Comparison of ENCODE assay signal across 18 cellular contexts in the genomic region with DNA sequence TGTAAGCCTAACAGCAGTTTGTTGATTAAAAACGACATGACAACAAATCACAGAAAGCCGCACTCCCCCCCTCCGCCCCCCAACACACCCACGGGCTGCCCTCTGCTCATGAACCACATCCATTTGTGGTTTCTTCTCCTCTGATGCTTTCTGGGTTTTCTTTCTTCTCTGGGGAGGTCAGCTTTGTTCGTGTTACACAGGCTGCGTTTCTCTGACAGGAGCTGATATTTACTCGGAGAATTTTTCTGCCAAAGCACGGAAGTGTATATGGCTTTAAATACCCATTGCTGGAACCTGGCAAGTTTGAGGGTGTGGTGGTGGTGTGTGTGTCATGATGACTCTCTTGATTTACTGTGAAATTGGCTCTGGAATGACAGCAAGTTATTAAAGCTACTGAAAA.
DNase-seq lines count a peak whose midpoint lies in the region; FAIRE-seq and TF ChIP-seq lines count a peak whose summit lies in the region.
"Had no signal": no experiment of that assay in that cellular context is flagged by ENCODE, and none has a peak within 500 bp of the region (broad histone marks: within the 10 kb centered on the region; RNA-seq: fewer than 3 reads in every experiment).

No MANE protein-coding gene starts in this region.

- no peaks in the 10 kb centered on the region for H3K79me2 ChIP-seq in fibroblast of lung (ENCODE audit: control insufficient read depth, insufficient read depth, low read length)

- H2AFZ ChIP-seq in fibroblast of lung (ENCODE audit: low read length): no peak overlapping the region

- TF ChIP-seq CTCF in RWPE1 (conservative IDR thresholded peaks at IDR 0.05; ENCODE audit: low read depth) (no peak), fibroblast of lung (conservative IDR thresholded peaks at IDR 0.05 in 1 of 2, IDR thresholded peaks at IDR 0.05 in 1 of 2; ENCODE audit: low read depth in 1 of 2, low read length in 2 of 2) (no peak), WERI-Rb-1 (IDR thresholded peaks at IDR 0.05; ENCODE audit: low read depth, low read length) (no peak)

- no peaks in the 10 kb centered on the region for H3K36me3 ChIP-seq in fibroblast of lung (ENCODE audit: control insufficient read depth, insufficient read depth, low read length)
- H3K36me3 ChIP-seq in WERI-Rb-1: no peaks in the 10 kb centered on the region
- H3K36me3 ChIP-seq: prostate gland, SJCRH30 had no signal

- H3K27me3 ChIP-seq in fibroblast of lung (ENCODE audit: control insufficient read depth, insufficient read depth, low read length): no peaks in the 10 kb centered on the region
- peaks cover 3% of the 10 kb centered on the region for H3K27me3 ChIP-seq in WERI-Rb-1 (ENCODE audit: insufficient read depth, low read depth, severe bottlenecking)
- H3K27me3 ChIP-seq: SJCRH30 had no signal

- H3K9me3 ChIP-seq in fibroblast of lung (ENCODE audit: control insufficient read depth, insufficient read depth, low read depth, low read length) (no peaks in the 10 kb centered on the region), WERI-Rb-1 (ENCODE audit: severe bottlenecking) (no peaks in the 10 kb centered on the region)
- H3K9me3 ChIP-seq: prostate gland, SJCRH30 had no signal

- peak overlapping the region; percentile 8 for H3K4me2 ChIP-seq in fibroblast of lung (ENCODE audit: extremely low read depth, insufficient read depth, low read length)

- H4K20me1 ChIP-seq in fibroblast of lung (ENCODE audit: control insufficient read depth, extremely low read depth, insufficient read depth, low read length): no peaks in the 10 kb centered on the region

- H3K4me3 ChIP-seq in fibroblast of lung (replicated peaks in 1 of 4; ENCODE audit: control extremely low read depth in 1 of 4, insufficient read depth in 1 of 4, low read depth in 3 of 4, low read length in 4 of 4) (no peak overlapping the region), WERI-Rb-1 (ENCODE audit: low read depth, low read length) (no peak overlapping the region)
- H3K4me3 ChIP-seq: prostate gland, SJCRH30 had no signal

- H3K4me1 ChIP-seq in fibroblast of lung (ENCODE audit: control insufficient read depth, extremely low read depth, insufficient read depth, low read length): no peaks in the 10 kb centered on the region
- H3K4me1 ChIP-seq: prostate gland, SJCRH30 had no signal

- POLR2A ChIA-PET in RWPE1 (lab: Yijun Ruan, JAX; ENCODE audit: low non-redundant PET): no interaction called here

- DNase-seq in GM03348 (ENCODE audit: low spot score) (peak; percentile 48), RWPE1 (ENCODE audit: low spot score) (peak; percentile 43), fibroblast of lung (ENCODE audit: low read depth in 2 of 2) (peak in 1 of 2 donors; percentile 88), urothelium cell line (ENCODE audit: low spot score) (peak; percentile 62), NCI-H748 treated with DMSO at 0.1 percent for 48 hours (lab: John Stamatoyannopoulos, UW) (no peak), WERI-Rb-1 (no peak)
- DNase-seq in activated effector memory CD4-positive, alpha-beta T cell treated with anti-CD3 and anti-CD28 coated beads, Interleukin-2, amount 50 U/mL, for 16 hours: no peak
- DNase-seq: activated CD4-positive, alpha-beta T cell treated with anti-CD3 and anti-CD28 coated beads, Interleukin-2, amount 50 U/mL, for 1 hour; activated naive CD4-positive, alpha-beta T cell treated with anti-CD3 and anti-CD28 coated beads, Interleukin-2, amount 10 ng/mL, durations not matched to agents 7 days and 5 days; dermis blood vessel endothelial cell; DMS79; erythroblast; NCI-H1694 treated with DMSO at 0.1 percent for 48 hours; NCI-H510A; SJCRH30 had no signal

- peak overlapping the region; percentile 1 for H3K9ac ChIP-seq in fibroblast of lung (ENCODE audit: insufficient read depth, low read length)

- H3K27ac ChIP-seq in RWPE1 (no peak overlapping the region), fibroblast of lung (ENCODE audit: insufficient read depth, low read length) (no peak overlapping the region), WERI-Rb-1 (no peak overlapping the region)
- H3K27ac ChIP-seq: prostate gland, SJCRH30 had no signal

- CTCF ChIA-PET in RWPE1 (lab: Yijun Ruan, JAX): interaction anchor here (0.6 kb wide), 2 partner anchors 457 to 1064 kb away, joined by 3 to 4 read pairs; no protein-coding TSS in a partner anchor

- FAIRE-seq in urothelium cell line (lab: Jason Lieb, UNC): no peak
- FAIRE-seq: bronchial epithelial cell, GM19239 had no signal

Comparison
In these comparisons a context has a peak if more than half of its experiments do, and no peak if none do; other contexts are left out.
1. DNase-seq: peak in GM03348 (single experiment), RWPE1 (single experiment) and urothelium cell line (single experiment); none in NCI-H748 treated with DMSO at 0.1 percent for 48 hours (single experiment), activated effector memory CD4-positive, alpha-beta T cell treated with anti-CD3 and anti-CD28 coated beads, Interleukin-2, amount 50 U/mL, for 16 hours (single experiment) and WERI-Rb-1 (single experiment).